Comparison of ENCODE assay signal across 8 cellular contexts in the genomic region with DNA sequence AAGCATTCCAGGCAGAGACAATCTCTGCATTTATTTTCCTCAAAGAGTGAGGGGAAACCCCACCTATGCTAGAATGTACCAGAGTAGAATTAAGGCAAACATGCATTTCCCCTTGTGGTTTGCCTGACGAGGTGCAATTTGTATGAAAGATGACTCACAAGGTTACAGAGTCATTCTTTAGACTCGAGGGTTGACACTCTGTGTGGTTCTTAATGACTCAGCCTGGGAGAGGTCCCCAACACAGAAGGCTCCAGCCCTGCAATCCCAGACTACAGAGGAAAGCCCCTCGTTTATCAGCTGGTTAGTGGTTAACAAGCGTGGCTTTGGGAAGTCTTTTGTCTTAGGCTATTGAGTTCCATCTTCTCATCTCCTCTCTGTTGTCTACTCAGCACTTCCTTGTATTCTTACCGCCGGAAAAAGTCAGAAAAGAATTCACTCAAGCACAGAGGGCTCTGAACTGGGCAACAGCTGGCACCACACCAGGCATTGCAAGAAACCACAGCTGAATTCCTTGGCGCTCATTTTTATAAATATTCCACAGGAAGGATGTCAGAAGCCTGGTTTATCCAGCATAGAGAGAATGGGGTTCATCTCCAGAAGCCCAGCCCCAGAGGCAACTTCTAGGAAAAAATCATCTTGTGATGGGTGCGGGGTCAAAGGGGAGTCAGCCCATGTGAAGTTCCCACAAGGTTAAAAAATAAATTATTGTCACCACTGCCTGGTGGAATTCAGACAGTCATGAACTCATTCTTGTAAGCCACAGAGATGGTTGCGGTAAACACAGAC. TPM values are rescaled to one million over a fixed set of nuclear protein-coding genes. Genes with fewer than 3 reads are reported as not detected.
A peak's percentile ranks its signal among the peaks of the same experiment; 100 is the strongest.
DNase-seq lines count a peak whose midpoint lies in the region; ATAC-seq and TF ChIP-seq lines count a peak whose summit lies in the region.

No MANE protein-coding gene starts in this region.

- H3K9ac ChIP-seq in DND-41 (ENCODE audit: low read depth, low read length) = no peak overlapping the region
- no peak overlapping the region for H3K9ac ChIP-seq in HUES6 (ENCODE audit: low read length)

- H4K20me1 ChIP-seq in DND-41 (ENCODE audit: insufficient read depth, low read length) = peaks cover 18% of the 10 kb centered on the region

- H3K27ac Mint-ChIP-seq in stimulated activated naive B cell treated with anti-CD40 and anti-IgM and Interleukin-4, amounts not matched to agents 10 μg/mL and 1 μg/mL and 100 μg/mL, for 72 hours = peak overlapping the region; percentile 63

- peak overlapping the region; percentile 10; the same call in 1 of the 2 replicates for H3K27ac ChIP-seq in DND-41 (ENCODE audit: low read length)
- H3K27ac ChIP-seq in HUES6 (ENCODE audit: low read depth, low read length) = 0 out of 2 replicates have a peak overlapping the region, but pooled peaks have one; percentile 22
- H3K27ac ChIP-seq in muscle layer of duodenum (ENCODE audit: low read length) = peak overlapping the region; percentile 43

- TF ChIP-seq CTCF in DND-41 (IDR thresholded peaks at IDR 0.05; ENCODE audit: borderline replicate concordance, extremely low read depth, low read length, poor library complexity, severe bottlenecking) = peak; percentile 20

- H3K4me2 ChIP-seq in DND-41 (ENCODE audit: insufficient read depth, low read length) = no peak overlapping the region

- H3K36me3 ChIP-seq in DND-41 (ENCODE audit: insufficient read depth, low read length) = peaks cover 25% of the 10 kb centered on the region
- peaks cover 23% of the 10 kb centered on the region for H3K36me3 ChIP-seq in HUES6 (ENCODE audit: control insufficient read depth, insufficient read depth, low read length)
- H3K36me3 ChIP-seq in muscle layer of duodenum (ENCODE audit: control insufficient read depth in 1 of 2, insufficient read depth in 2 of 2, low read length in 2 of 2) = peaks cover 10 to 13% of the 10 kb centered on the region in 2 donors

- peaks cover 13% of the 10 kb centered on the region for H3K9me3 ChIP-seq in DND-41 (ENCODE audit: insufficient read depth, low read length, severe bottlenecking)
- peaks cover 12% of the 10 kb centered on the region; the same call in 1 of the 2 replicates for H3K9me3 ChIP-seq in HUES6 (ENCODE audit: control insufficient read depth, insufficient read depth, low read depth, low read length)
- H3K9me3 ChIP-seq in muscle layer of duodenum (ENCODE audit: control insufficient read depth in 1 of 2, low read length in 2 of 2) = peaks cover 0 to 5% of the 10 kb centered on the region in 2 donors

- H3K9me3 Mint-ChIP-seq in stimulated activated naive B cell treated with anti-CD40 and anti-IgM and Interleukin-4, amounts not matched to agents 10 μg/mL and 1 μg/mL and 100 μg/mL, for 72 hours = peaks cover 10 to 11% of the 10 kb centered on the region in 2 donors

- DNase-seq in DND-41 (peak; percentile 52), dermis blood vessel endothelial cell (peak; percentile 98), NCI-H345 (lab: John Stamatoyannopoulos, UW) (no peak)
- DNase-seq in activated CD4-positive, alpha-beta T cell treated with anti-CD3 and anti-CD28 coated beads for 24 hours (ENCODE audit: low read depth in 2 of 2) = peak; percentile 37 to 51
- peak; percentile 63 for DNase-seq in stimulated activated naive B cell treated with anti-CD40 and anti-IgM and Interleukin-4, amounts not matched to agents 10 μg/mL and 1 μg/mL and 100 μg/mL, for 72 hours

- peaks cover 11% of the 10 kb centered on the region; the same call in 1 of the 2 replicates for H3K4me1 ChIP-seq in DND-41 (ENCODE audit: insufficient read depth, low read length)
- peaks cover 22% of the 10 kb centered on the region for H3K4me1 ChIP-seq in HUES6 (ENCODE audit: control insufficient read depth, insufficient read depth, low read length)
- peaks cover 13 to 59% of the 10 kb centered on the region in 2 donors for H3K4me1 ChIP-seq in muscle layer of duodenum (ENCODE audit: control insufficient read depth in 1 of 2, insufficient read depth in 2 of 2, low read length in 2 of 2)

- no peaks in the 10 kb centered on the region for H3K27me3 ChIP-seq in DND-41 (ENCODE audit: insufficient read depth, low read length, poor library complexity)
- H3K27me3 ChIP-seq in HUES6 (ENCODE audit: control insufficient read depth, insufficient read depth, low read length) = no peaks in the 10 kb centered on the region
- H3K27me3 ChIP-seq in muscle layer of duodenum (ENCODE audit: low read depth, low read length) = no peaks in the 10 kb centered on the region

- ATAC-seq in DND-41 (ENCODE audit: insufficient read depth, low read depth) = peak; percentile 97
- ATAC-seq in GM21528 (IDR thresholded peaks at IDR 0.05; ENCODE audit: low FRiP score, unreplicated experiment) = peak; percentile 97
- peak; percentile 99 for ATAC-seq in stimulated activated naive B cell treated with anti-CD40 and anti-IgM and Interleukin-4, amounts not matched to agents 10 μg/mL and 1 μg/mL and 100 μg/mL, for 72 hours (replicated peaks)

- H3K4me3 ChIP-seq in DND-41 (ENCODE audit: low read depth in 1 of 2, low read length in 2 of 2) (no peak overlapping the region), HUES6 (ENCODE audit: low read depth, low read length) (no peak overlapping the region), muscle layer of duodenum (ENCODE audit: low read depth in 1 of 2, low read length in 2 of 2) (no peak overlapping the region)

- H3K79me2 ChIP-seq in DND-41 (ENCODE audit: insufficient read depth, low read length) = peaks cover 3% of the 10 kb centered on the region

- H3K27me3 Mint-ChIP-seq in stimulated activated naive B cell treated with anti-CD40 and anti-IgM and Interleukin-4, amounts not matched to agents 10 μg/mL and 1 μg/mL and 100 μg/mL, for 72 hours = peaks cover 0 to 6% of the 10 kb centered on the region in 2 donors

- H3K4me3 Mint-ChIP-seq in stimulated activated naive B cell treated with anti-CD40 and anti-IgM and Interleukin-4, amounts not matched to agents 10 μg/mL and 1 μg/mL and 100 μg/mL, for 72 hours = peak overlapping the region in 1 of 2 donors; percentile 5

- peaks cover 6 to 17% of the 10 kb centered on the region in 2 donors for H3K4me1 Mint-ChIP-seq in stimulated activated naive B cell treated with anti-CD40 and anti-IgM and Interleukin-4, amounts not matched to agents 10 μg/mL and 1 μg/mL and 100 μg/mL, for 72 hours

- peaks cover 10 to 18% of the 10 kb centered on the region in 2 donors for H3K36me3 Mint-ChIP-seq in stimulated activated naive B cell treated with anti-CD40 and anti-IgM and Interleukin-4, amounts not matched to agents 10 μg/mL and 1 μg/mL and 100 μg/mL, for 72 hours

- no peak overlapping the region for H2AFZ ChIP-seq in DND-41 (ENCODE audit: low read depth, low read length)

RNA-seq across cellular contexts. Expression of gene SVIL, which starts 24.4 kb away (rescaled TPM):
- 80.8 and 98.9 TPM in 2 replicates for total RNA-seq in dermis blood vessel endothelial cell
